22 cellular contexts compared by ENCODE assay signal in genomic region chrX:22690116-22690515, GRCh38.
DNase-seq lines count a peak whose midpoint lies in the region; ATAC-seq and TF ChIP-seq lines count a peak whose summit lies in the region.
"Had no signal": no experiment of that assay in that cellular context is flagged by ENCODE, and none has a peak within 500 bp of the region (broad histone marks: within the 10 kb centered on the region; RNA-seq: fewer than 3 reads in every experiment).

No MANE protein-coding gene starts in this region.

- no peak for TF ChIP-seq CTCF in fibroblast of mammary gland (conservative IDR thresholded peaks at IDR 0.05; ENCODE audit: control insufficient read depth, insufficient read depth, low read depth, low read length)
- no peak for TF ChIP-seq CTCF in nephron (IDR thresholded peaks at IDR 0.05; ENCODE audit: unreplicated experiment in 3 of 3)

- no peak overlapping the region for H3K4me3 ChIP-seq in fibroblast of mammary gland (ENCODE audit: control insufficient read depth, low read depth, low read length)
- H3K4me3 ChIP-seq: psoas muscle, uterus had no signal

- H3K4me1 Mint-ChIP-seq in nephron: peaks cover 9% of the 10 kb centered on the region
- no peaks in the 10 kb centered on the region for H3K4me1 Mint-ChIP-seq in activated CD8-positive, alpha-beta T cell treated with anti-CD3 and anti-CD28 coated beads, Interleukin-2, amount 10 ng/mL, durations not matched to agents 7 days and 5 days (ENCODE audit: low read depth)
- no peaks in the 10 kb centered on the region for H3K4me1 Mint-ChIP-seq in activated CD4-positive, alpha-beta T cell treated with anti-CD3 and anti-CD28 coated beads, Interleukin-2, amount 10 ng/mL, durations not matched to agents 7 days and 5 days

- H3K4me3 Mint-ChIP-seq in nephron: no peak overlapping the region
- H3K4me3 Mint-ChIP-seq in activated CD8-positive, alpha-beta T cell treated with anti-CD3 and anti-CD28 coated beads, Interleukin-2, amount 10 ng/mL, durations not matched to agents 7 days and 5 days: no peak overlapping the region
- no peak overlapping the region for H3K4me3 Mint-ChIP-seq in activated CD4-positive, alpha-beta T cell treated with anti-CD3 and anti-CD28 coated beads, Interleukin-2, amount 10 ng/mL, durations not matched to agents 7 days and 5 days

- H3K36me3 Mint-ChIP-seq in nephron (ENCODE audit: low read depth): no peaks in the 10 kb centered on the region
- H3K36me3 Mint-ChIP-seq in activated CD8-positive, alpha-beta T cell treated with anti-CD3 and anti-CD28 coated beads, Interleukin-2, amount 10 ng/mL, durations not matched to agents 7 days and 5 days (ENCODE audit: low read depth): no peaks in the 10 kb centered on the region
- no peaks in the 10 kb centered on the region for H3K36me3 Mint-ChIP-seq in activated CD4-positive, alpha-beta T cell treated with anti-CD3 and anti-CD28 coated beads, Interleukin-2, amount 10 ng/mL, durations not matched to agents 7 days and 5 days (ENCODE audit: low read depth)

- H3K27me3 Mint-ChIP-seq in nephron (ENCODE audit: low read depth): no peaks in the 10 kb centered on the region
- H3K27me3 Mint-ChIP-seq in activated CD8-positive, alpha-beta T cell treated with anti-CD3 and anti-CD28 coated beads, Interleukin-2, amount 10 ng/mL, durations not matched to agents 7 days and 5 days (ENCODE audit: low read depth): no peaks in the 10 kb centered on the region
- H3K27me3 Mint-ChIP-seq in activated CD4-positive, alpha-beta T cell treated with anti-CD3 and anti-CD28 coated beads, Interleukin-2, amount 10 ng/mL, durations not matched to agents 7 days and 5 days: no peaks in the 10 kb centered on the region

- no peak for ATAC-seq in activated CD8-positive, alpha-beta T cell treated with anti-CD3 and anti-CD28 coated beads, Interleukin-2, amount 10 ng/mL, durations not matched to agents 7 days and 5 days
- ATAC-seq: HCT116, psoas muscle had no signal

- peak overlapping the region in 2 of 3 experiments; percentile 28 to 55 for H3K27ac Mint-ChIP-seq in nephron
- H3K27ac Mint-ChIP-seq in activated CD8-positive, alpha-beta T cell treated with anti-CD3 and anti-CD28 coated beads, Interleukin-2, amount 10 ng/mL, durations not matched to agents 7 days and 5 days: no peak overlapping the region
- H3K27ac Mint-ChIP-seq in activated CD4-positive, alpha-beta T cell treated with anti-CD3 and anti-CD28 coated beads, Interleukin-2, amount 10 ng/mL, durations not matched to agents 7 days and 5 days: no peak overlapping the region

- peak; percentile 16 for DNase-seq in NCI-H748 (lab: John Stamatoyannopoulos, UW; ENCODE audit: unreplicated experiment)
- DNase-seq in NCI-H748 treated with DMSO at 0.1 percent for 48 hours (lab: John Stamatoyannopoulos, UW): no peak
- DNase-seq in NCI-H1105 (lab: John Stamatoyannopoulos, UW): peak; percentile 38
- peak; percentile 38 for DNase-seq in fibroblast of mammary gland (ENCODE audit: low read depth)
- no peak for DNase-seq in islet precursor cell
- no peak for DNase-seq in activated CD8-positive, alpha-beta T cell treated with anti-CD3 and anti-CD28 coated beads, Interleukin-2, amount 10 ng/mL, durations not matched to agents 7 days and 5 days
- DNase-seq in activated CD4-positive, alpha-beta T cell treated with anti-CD3 and anti-CD28 coated beads, Interleukin-2, amount 10 ng/mL, durations not matched to agents 7 days and 5 days: no peak
- DNase-seq: 8988T; activated CD4-positive, alpha-beta T cell treated with anti-CD3 and anti-CD28 coated beads, Interleukin-2, amount 50 U/mL, for 48 hours; activated T-cell treated with anti-CD3 and anti-CD28 coated beads for 4 hours; GF-D8; KG1; midbrain; NCI-H1048; NCI-H524 treated with DMSO at 0.1 percent for 48 hours; psoas muscle; SHP77 treated with DMSO at 0.1 percent for 48 hours; stimulated activated CD4-positive, alpha-beta T cell treated with anti-CD3 and anti-CD28 coated beads, Interleukin-12 subunit alpha, Interleukin-12 subunit beta, amount 100 ng/mL, for 4 hours; T-helper 1 cell had no signal

- POLR2A ChIA-PET in activated CD8-positive, alpha-beta T cell treated with anti-CD3 and anti-CD28 coated beads, Interleukin-2, amount 10 ng/mL, durations not matched to agents 7 days and 5 days (lab: Charles Lee): no interaction called here
- POLR2A ChIA-PET in activated CD4-positive, alpha-beta T cell treated with anti-CD3 and anti-CD28 coated beads, Interleukin-2, amount 10 ng/mL, durations not matched to agents 7 days and 5 days (lab: Charles Lee): no interaction called here

- H3K9me3 Mint-ChIP-seq in nephron: peaks cover 3% of the 10 kb centered on the region
- H3K9me3 Mint-ChIP-seq in activated CD8-positive, alpha-beta T cell treated with anti-CD3 and anti-CD28 coated beads, Interleukin-2, amount 10 ng/mL, durations not matched to agents 7 days and 5 days (ENCODE audit: insufficient read depth): no peaks in the 10 kb centered on the region
- no peaks in the 10 kb centered on the region for H3K9me3 Mint-ChIP-seq in activated CD4-positive, alpha-beta T cell treated with anti-CD3 and anti-CD28 coated beads, Interleukin-2, amount 10 ng/mL, durations not matched to agents 7 days and 5 days

- CTCF ChIA-PET in activated CD8-positive, alpha-beta T cell treated with anti-CD3 and anti-CD28 coated beads, Interleukin-2, amount 10 ng/mL, durations not matched to agents 7 days and 5 days (lab: Charles Lee): no interaction called here
- CTCF ChIA-PET in activated CD4-positive, alpha-beta T cell treated with anti-CD3 and anti-CD28 coated beads, Interleukin-2, amount 10 ng/mL, durations not matched to agents 7 days and 5 days (lab: Charles Lee): no interaction called here

Comparison
In these comparisons a context has a peak if more than half of its experiments do, and no peak if none do; other contexts are left out.
1. DNase-seq: peak in NCI-H748 (single experiment), NCI-H1105 (single experiment) and fibroblast of mammary gland (single experiment); none in NCI-H748 treated with DMSO at 0.1 percent for 48 hours (single experiment), islet precursor cell (single experiment), activated CD8-positive, alpha-beta T cell treated with anti-CD3 and anti-CD28 coated beads, Interleukin-2, amount 10 ng/mL, durations not matched to agents 7 days and 5 days (single experiment) and activated CD4-positive, alpha-beta T cell treated with anti-CD3 and anti-CD28 coated beads, Interleukin-2, amount 10 ng/mL, durations not matched to agents 7 days and 5 days (single experiment).
2. H3K27ac Mint-ChIP-seq: peak in nephron (2 of 3); none in activated CD8-positive, alpha-beta T cell treated with anti-CD3 and anti-CD28 coated beads, Interleukin-2, amount 10 ng/mL, durations not matched to agents 7 days and 5 days (single experiment) and activated CD4-positive, alpha-beta T cell treated with anti-CD3 and anti-CD28 coated beads, Interleukin-2, amount 10 ng/mL, durations not matched to agents 7 days and 5 days (single experiment).